Comparison of ENCODE assay signal across 8 cellular contexts in the genomic region with DNA sequence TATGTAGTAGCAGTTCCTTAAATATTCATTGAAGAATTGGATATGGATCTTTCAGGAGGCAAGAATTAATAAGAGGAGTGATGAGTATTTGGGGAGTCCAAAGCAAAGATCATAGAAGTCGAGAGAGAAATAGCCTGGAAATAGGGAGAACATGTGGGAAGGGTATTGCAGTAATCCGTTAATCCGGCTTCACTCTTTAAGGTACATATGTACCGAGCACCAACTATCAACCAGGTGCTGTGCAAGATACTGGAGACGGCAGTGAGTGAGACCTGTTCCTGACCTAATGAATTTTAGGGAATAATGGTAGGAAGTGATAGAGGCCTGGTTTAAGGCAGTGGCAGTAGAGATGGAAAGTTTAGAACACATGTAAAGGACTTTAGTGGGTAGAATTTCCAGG. TPM values are rescaled to one million over a fixed set of nuclear protein-coding genes. Genes with fewer than 3 reads are reported as not detected.
A peak's percentile ranks its signal among the peaks of the same experiment; 100 is the strongest.
DNase-seq lines count a peak whose midpoint lies in the region; ATAC-seq and TF ChIP-seq lines count a peak whose summit lies in the region.

No MANE protein-coding gene starts in this region.

- H3K27me3 Mint-ChIP-seq in stimulated activated naive CD8-positive, alpha-beta T cell treated with anti-CD3 and anti-CD28 coated beads, Interleukin-15, Interleukin-2, amounts not matched to agents 100 ng/mL and 50 ng/mL, for 24 hours = no peaks in the 10 kb centered on the region
- no peaks in the 10 kb centered on the region for H3K27me3 Mint-ChIP-seq in MCF 10A (ENCODE audit: insufficient read depth, unreplicated experiment)
- no peaks in the 10 kb centered on the region for H3K27me3 Mint-ChIP-seq in mesothelial cell of epicardium (ENCODE audit: low read depth)

- peaks cover 60% of the 10 kb centered on the region for H3K4me1 Mint-ChIP-seq in stimulated activated naive CD8-positive, alpha-beta T cell treated with anti-CD3 and anti-CD28 coated beads, Interleukin-15, Interleukin-2, amounts not matched to agents 100 ng/mL and 50 ng/mL, for 24 hours (ENCODE audit: low read depth)
- H3K4me1 Mint-ChIP-seq in MCF 10A (ENCODE audit: insufficient read depth, unreplicated experiment) = peaks cover 25% of the 10 kb centered on the region
- H3K4me1 Mint-ChIP-seq in mesothelial cell of epicardium = peaks cover 31% of the 10 kb centered on the region

- CTCF ChIA-PET in MCF 10A (lab: Yijun Ruan, JAX) = no interaction called here

- H3K9me3 Mint-ChIP-seq in stimulated activated naive CD8-positive, alpha-beta T cell treated with anti-CD3 and anti-CD28 coated beads, Interleukin-15, Interleukin-2, amounts not matched to agents 100 ng/mL and 50 ng/mL, for 24 hours = no peaks in the 10 kb centered on the region
- H3K9me3 Mint-ChIP-seq in MCF 10A (ENCODE audit: unreplicated experiment) (no peaks in the 10 kb centered on the region), mesothelial cell of epicardium (no peaks in the 10 kb centered on the region)

- TF ChIP-seq CTCF in MCF 10A (IDR thresholded peaks at IDR 0.05; ENCODE audit: unreplicated experiment) (no peak), mesothelial cell of epicardium (IDR thresholded peaks at IDR 0.05; ENCODE audit: unreplicated experiment) (no peak)

- H3K27ac Mint-ChIP-seq in stimulated activated naive CD8-positive, alpha-beta T cell treated with anti-CD3 and anti-CD28 coated beads, Interleukin-15, Interleukin-2, amounts not matched to agents 100 ng/mL and 50 ng/mL, for 24 hours = peak overlapping the region; percentile 99
- H3K27ac Mint-ChIP-seq in MCF 10A (ENCODE audit: low read depth, unreplicated experiment) (peak overlapping the region; percentile 99), mesothelial cell of epicardium (peak overlapping the region; percentile 100)

- POLR2A ChIA-PET in MCF 10A (lab: Yijun Ruan, JAX) = no interaction called here

- peak overlapping the region; percentile 94 for H3K4me3 Mint-ChIP-seq in stimulated activated naive CD8-positive, alpha-beta T cell treated with anti-CD3 and anti-CD28 coated beads, Interleukin-15, Interleukin-2, amounts not matched to agents 100 ng/mL and 50 ng/mL, for 24 hours
- peak overlapping the region; percentile 92 for H3K4me3 Mint-ChIP-seq in MCF 10A (ENCODE audit: unreplicated experiment)
- H3K4me3 Mint-ChIP-seq in mesothelial cell of epicardium = peak overlapping the region; percentile 97

- intact Hi-C loops in MCF 10A (cut with micrococcal nuclease) = no loop called here

- BruUV-seq in MCF 10A (replicated peaks; lab: Mats Ljungman, UMichigan) = no TSS peak

- peaks cover 37% of the 10 kb centered on the region for H3K36me3 Mint-ChIP-seq in stimulated activated naive CD8-positive, alpha-beta T cell treated with anti-CD3 and anti-CD28 coated beads, Interleukin-15, Interleukin-2, amounts not matched to agents 100 ng/mL and 50 ng/mL, for 24 hours (ENCODE audit: low read depth)
- H3K36me3 Mint-ChIP-seq in MCF 10A (ENCODE audit: insufficient read depth, unreplicated experiment) (peaks cover 64% of the 10 kb centered on the region), mesothelial cell of epicardium (peaks cover 14% of the 10 kb centered on the region)

- no peak for ATAC-seq in stimulated activated naive CD8-positive, alpha-beta T cell treated with anti-CD3 and anti-CD28 coated beads, Interleukin-15, Interleukin-2, amounts not matched to agents 100 U/mL and 50 U/mL, for 24 hours
- ATAC-seq in GM18498 (IDR thresholded peaks at IDR 0.05; ENCODE audit: unreplicated experiment) (no peak), GM21529 (IDR thresholded peaks at IDR 0.05; ENCODE audit: unreplicated experiment) (no peak)

- DNase-seq in stimulated activated naive CD8-positive, alpha-beta T cell treated with anti-CD3 and anti-CD28 coated beads, Interleukin-15, Interleukin-2, amounts not matched to agents 100 U/mL and 50 U/mL, for 24 hours = no peak
- DNase-seq in MCF 10A (ENCODE audit: unreplicated experiment) = no peak
- no peak for DNase-seq in mesothelial cell of epicardium (ENCODE audit: low spot score in 2 of 2, unreplicated experiment in 2 of 2)
- no peak for DNase-seq in SHP77 treated with DMSO at 0.1 percent for 48 hours (lab: John Stamatoyannopoulos, UW)
- DNase-seq in HuH-7.5 (ENCODE audit: low spot score) = no peak

RNA-seq across cellular contexts. Expression of a gene that starts 1.1 kb away (rescaled TPM):
- total RNA-seq in MCF 10A (2022) (81.0 and 91.3 TPM in 2 replicates), mesothelial cell of epicardium (37.9 to 42.8 TPM (median 42.1 TPM) in 3 replicates)

RNA-seq across cellular contexts. Expression of a gene that starts 1.5 kb away (rescaled TPM):
- total RNA-seq in MCF 10A (2022) = 145 and 148 TPM in 2 replicates
- 122 to 132 TPM (median 130 TPM) in 3 replicates for total RNA-seq in mesothelial cell of epicardium

RNA-seq across cellular contexts. Expression of a gene that starts 9.2 kb away (rescaled TPM):
- total RNA-seq in MCF 10A (2022) (20.8 and 23.9 TPM in 2 replicates), mesothelial cell of epicardium (79.2 to 86.1 TPM (median 79.9 TPM) in 3 replicates)

RNA-seq across cellular contexts. Expression of a gene that starts 10.8 kb away (rescaled TPM):
- 226 and 294 TPM in 2 replicates for total RNA-seq in MCF 10A (2022)
- 424 to 451 TPM (median 429 TPM) in 3 replicates for total RNA-seq in mesothelial cell of epicardium

RNA-seq across cellular contexts. Expression of a gene that starts 13.8 kb away (rescaled TPM):
- total RNA-seq in MCF 10A (2022) (41.8 and 47.1 TPM in 2 replicates), mesothelial cell of epicardium (55.4 to 57.1 TPM (median 55.6 TPM) in 3 replicates)
